In genomic region chr1:160264795-160265307, GRCh38 we compare ENCODE assay signal across 26 cellular contexts.
"Had no signal": no experiment of that assay in that cellular context is flagged by ENCODE, and none has a peak within 500 bp of the region (broad histone marks: within the 10 kb centered on the region; RNA-seq: fewer than 3 reads in every experiment).

No MANE protein-coding gene starts in this region.

- H3K27me3 Mint-ChIP-seq: naive thymus-derived CD8-positive, alpha-beta T cell had no signal

- H3K36me3 ChIP-seq: lower lobe of right lung, pancreas, prostate gland, sigmoid colon, spleen, suprapubic skin, thoracic aorta, tibial artery, upper lobe of right lung had no signal

- H2AFZ ChIP-seq: hepatocyte had no signal

- H3K4me3 ChIP-seq: hepatocyte, lower lobe of right lung, pancreas, prostate gland, sigmoid colon, spleen, suprapubic skin, thoracic aorta, tibial artery, upper lobe of right lung had no signal

- ATAC-seq: left ventricle myocardium superior; lower lobe of right lung; naive thymus-derived CD8-positive, alpha-beta T cell; pancreas; right cardiac atrium; stimulated activated effector memory CD8-positive, alpha-beta T cell treated with anti-CD3 and anti-CD28 coated beads, Interleukin-12 subunit alpha, Interleukin-12 subunit beta, amount 100 ng/mL, for 72 hours; upper lobe of right lung had no signal

- H3K27me3 ChIP-seq: hepatocyte, pancreas, sigmoid colon, spleen, suprapubic skin, tibial artery, upper lobe of right lung had no signal

- H3K27ac ChIP-seq: hepatocyte, lower lobe of right lung, pancreas, prostate gland, sigmoid colon, spleen, suprapubic skin, thoracic aorta, tibial artery, upper lobe of right lung had no signal

- H3K4me2 ChIP-seq: hepatocyte had no signal

- H3K9me3 Mint-ChIP-seq: naive thymus-derived CD8-positive, alpha-beta T cell; nephron; neural crest cell; stimulated activated effector memory CD8-positive, alpha-beta T cell treated with anti-CD3 and anti-CD28 coated beads, Interleukin-12 subunit alpha, Interleukin-12 subunit beta, amount 100 ng/mL, for 72 hours had no signal

- H3K27ac Mint-ChIP-seq: nephron had no signal

- DNase-seq: islet precursor cell; left ventricle myocardium superior; lower lobe of right lung; mammary epithelial cell; mesenchymal stem cell; naive thymus-derived CD8-positive, alpha-beta T cell; nucleus accumbens; pancreas; posterior cingulate gyrus; retina; right cardiac atrium; sigmoid colon; small intestine; spleen; stimulated activated CD4-positive, alpha-beta T cell treated with anti-CD3 and anti-CD28 coated beads, Interleukin-4, amount 100 ng/mL, for 24 hours; stimulated activated naive CD4-positive, alpha-beta T cell treated with Interleukin-2 at 50 U/mL for 16 hours; tibial artery; trophoblast cell; upper lobe of right lung had no signal
